Comparison of ENCODE assay signal across 8 cellular contexts in genomic region chr15:64010719-64011118, GRCh38. TPM values are rescaled to one million over a fixed set of nuclear protein-coding genes. Genes with fewer than 3 reads are reported as not detected.
DNase-seq lines count a peak whose midpoint lies in the region; ATAC-seq and TF ChIP-seq lines count a peak whose summit lies in the region.

No MANE protein-coding gene starts in this region.

- peak; percentile 76 to 78 for ATAC-seq in activated CD4-positive, CD25-positive, alpha-beta regulatory T cell treated with anti-CD3 and anti-CD28 coated beads, Interleukin-2, amount 50 U/mL, for 24 hours
- peak; percentile 86 for ATAC-seq in upper lobe of right lung

- intact Hi-C loops in upper lobe of right lung (cut with DNase I), result no loop called here

- H4K20me1 ChIP-seq in GM23248 (ENCODE audit: insufficient read depth), result no peaks in the 10 kb centered on the region

- 20 to 36% methylated on average over 3 of the region's 3 CpGs for WGBS in GM23248 (ENCODE audit: low coverage in 1 of 2, low lambda C conversion rate in 2 of 2, missing lambda C conversion rate in 2 of 2), 2 experiments

- no peaks in the 10 kb centered on the region for H3K79me2 ChIP-seq in GM23248 (ENCODE audit: insufficient read depth)

- H3K4me3 ChIP-seq in GM23248, result no peak overlapping the region
- no peak overlapping the region for H3K4me3 ChIP-seq in choroid plexus epithelial cell (ENCODE audit: low read depth, low read length)
- no peak overlapping the region for H3K4me3 ChIP-seq in upper lobe of right lung

- no peaks in the 10 kb centered on the region for H3K9me2 ChIP-seq in GM23248 (ENCODE audit: insufficient read depth)

- H3F3A ChIP-seq in GM23248 (ENCODE audit: insufficient read depth), result peaks cover 38% of the 10 kb centered on the region

- H2AFZ ChIP-seq in GM23248, result no peak overlapping the region

- DNase-seq in GDM1 (lab: John Stamatoyannopoulos, UW) (peak; percentile 74), GM23248 (peak; percentile 93), LoVo (ENCODE audit: low spot score) (peak; percentile 59), choroid plexus epithelial cell (ENCODE audit: low read depth) (peak; percentile 94), non-pigmented ciliary epithelial cell (ENCODE audit: low read depth) (peak; percentile 84), upper lobe of right lung (no peak), G401 (ENCODE audit: low spot score) (no peak)

- H3K36me3 ChIP-seq in GM23248 (ENCODE audit: low read depth) (no peaks in the 10 kb centered on the region), upper lobe of right lung (no peaks in the 10 kb centered on the region)

- H3K9me3 ChIP-seq in GM23248 (ENCODE audit: low read depth) (no peaks in the 10 kb centered on the region), upper lobe of right lung (no peaks in the 10 kb centered on the region)

- TF ChIP-seq CTCF in choroid plexus epithelial cell (conservative IDR thresholded peaks at IDR 0.05; ENCODE audit: low read depth, low read length), result no peak
- TF ChIP-seq CTCF in upper lobe of right lung (IDR thresholded peaks at IDR 0.05), result no peak

- in situ Hi-C loops in GM23248 (cut with MboI) (no loop called here), G401 (cut with HindIII; ENCODE audit: low sequenced_read_pairs) (no loop called here)

- H3K4me2 ChIP-seq in GM23248 (ENCODE audit: unreplicated experiment), result peak overlapping the region; percentile 41

- H3K27ac ChIP-seq in GM23248 (peak overlapping the region; percentile 44; the same call in 1 of the 2 replicates), upper lobe of right lung (peak overlapping the region; percentile 47)

- H3K9ac ChIP-seq in GM23248, result no peak overlapping the region

- peaks cover 43% of the 10 kb centered on the region for H3K4me1 ChIP-seq in GM23248 (ENCODE audit: insufficient read depth)
- H3K4me1 ChIP-seq in upper lobe of right lung, result peaks cover 44% of the 10 kb centered on the region

- H3K27me3 ChIP-seq in GM23248 (replicated peaks; ENCODE audit: insufficient read depth) (no peaks in the 10 kb centered on the region), upper lobe of right lung (no peaks in the 10 kb centered on the region)

RNA-seq across cellular contexts. Expression of gene DAPK2, which starts 35.6 kb away (rescaled TPM):
- 2.1 and 7.5 TPM in 2 replicates for total RNA-seq in GM23248 (2014; rRNA removed; shearing (Covaris generic))
- 5.2 and 5.8 TPM in 2 replicates for polyA plus RNA-seq in GM23248 (2016; fragmentation: Nextera tagmentation; extraction: Ambion mirVana)
- total RNA-seq in upper lobe of right lung, result 73.3 TPM
- 24.4 and 26.9 TPM in 2 replicates for total RNA-seq in G401 (2014; rRNA removed; shearing (Covaris generic))

Comparison
In these comparisons a context has a peak if more than half of its experiments do, and no peak if none do; other contexts are left out.
1. DNase-seq: peak in GDM1 (single experiment), GM23248 (single experiment), LoVo (single experiment), choroid plexus epithelial cell (single experiment) and non-pigmented ciliary epithelial cell (single experiment); none in upper lobe of right lung (single experiment) and G401 (single experiment).